15 cellular contexts compared by ENCODE assay signal in genomic region chr20:33410081-33410742, GRCh38.
"Had no signal": no experiment of that assay in that cellular context is flagged by ENCODE, and none has a peak within 500 bp of the region (broad histone marks: within the 10 kb centered on the region; RNA-seq: fewer than 3 reads in every experiment).

No MANE protein-coding gene starts in this region.

- DNase-seq: activated effector memory CD4-positive, alpha-beta T cell treated with Interleukin-2 at 50 U/mL for 16 hours; activated naive CD4-positive, alpha-beta T cell treated with anti-CD3 and anti-CD28 coated beads, Interleukin-2, amount 50 U/mL, for 16 hours; colonic mucosa; effector CD4-positive, alpha-beta T cell; esophagus squamous epithelium; glutamatergic neuron; left ventricle myocardium superior; mesenchymal stem cell; psoas muscle; right lobe of liver; stimulated activated CD4-positive, alpha-beta T cell treated with anti-CD3 and anti-CD28 coated beads, Interleukin-1b, Interleukin-23, amount 100 ng/mL, for 48 hours; SW 1271; thyroid gland had no signal

- ATAC-seq: activated CD4-positive, CD25-positive, alpha-beta regulatory T cell treated with anti-CD3 and anti-CD28 coated beads, Interleukin-2, amount 50 U/mL, for 24 hours; left ventricle myocardium superior had no signal

- H3K9me3 Mint-ChIP-seq: nephron had no signal

- H3K4me3 Mint-ChIP-seq: nephron had no signal
